Comparison of ENCODE assay signal across 17 cellular contexts in the genomic region with DNA sequence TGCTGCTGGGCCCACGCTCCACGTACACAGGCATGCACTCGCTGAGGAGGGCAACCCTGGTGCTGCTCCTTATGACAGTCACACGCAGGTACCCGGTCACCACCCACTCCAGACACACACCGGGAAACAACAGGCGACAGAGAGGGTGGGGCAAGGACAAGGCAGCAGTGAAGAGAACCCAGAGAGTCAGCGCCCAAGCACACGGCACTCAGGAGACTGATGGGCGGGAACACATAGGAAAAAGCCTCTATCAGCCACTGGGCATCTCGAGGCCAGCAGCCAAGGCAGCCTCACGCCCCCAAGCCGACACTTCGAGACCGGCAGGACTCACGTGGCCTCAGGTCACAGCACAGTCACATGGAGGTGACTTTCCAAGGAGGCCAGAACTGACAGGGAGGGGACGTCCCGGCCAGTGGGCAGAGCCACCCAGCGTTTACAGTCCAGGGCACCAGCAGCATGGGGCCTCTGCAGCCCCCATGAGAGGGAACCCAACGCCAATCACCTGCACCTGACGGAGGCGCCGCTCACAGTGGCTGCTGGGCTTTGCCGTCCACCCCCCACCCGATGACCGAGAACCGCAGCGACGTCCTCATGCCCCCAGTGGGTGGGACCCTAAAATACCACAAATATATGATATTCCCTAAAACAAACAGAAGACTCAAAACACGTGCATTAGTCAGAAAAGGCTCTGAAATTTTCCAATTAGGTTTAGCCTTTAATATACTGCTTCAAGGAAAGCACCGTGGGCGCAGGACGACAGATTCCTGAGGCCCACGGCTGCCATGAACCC. TPM values are rescaled to one million over a fixed set of nuclear protein-coding genes. Genes with fewer than 3 reads are reported as not detected.
A peak's percentile ranks its signal among the peaks of the same experiment; 100 is the strongest.
DNase-seq lines count a peak whose midpoint lies in the region; ATAC-seq lines count a peak whose summit lies in the region.
"Had no signal": no experiment of that assay in that cellular context is flagged by ENCODE, and none has a peak within 500 bp of the region (broad histone marks: within the 10 kb centered on the region; RNA-seq: fewer than 3 reads in every experiment).

No MANE protein-coding gene starts in this region.

- peak overlapping the region; percentile 73 for H3K9ac ChIP-seq in BLaER1

- H3K9me3 Mint-ChIP-seq in naive thymus-derived CD8-positive, alpha-beta T cell: no peaks in the 10 kb centered on the region
- H3K9me3 Mint-ChIP-seq: activated T-cell treated with anti-CD3 and anti-CD28 coated beads, Interleukin-2, amount 50 U/mL, for 72 hours; nephron had no signal

- H3K4me3 ChIP-seq in BLaER1: peak overlapping the region; percentile 45
- no peak overlapping the region for H3K4me3 ChIP-seq in H7 (ENCODE audit: insufficient read depth, low read depth, low read length)
- H3K4me3 ChIP-seq in effector memory CD4-positive, alpha-beta T cell (ENCODE audit: insufficient read depth, low read depth, low read length, poor library complexity, severe bottlenecking): no peak overlapping the region
- no peak overlapping the region for H3K4me3 ChIP-seq in MG63
- H3K4me3 ChIP-seq: tibial nerve had no signal

- DNase-seq in H7: peak; percentile 47
- DNase-seq in effector memory CD4-positive, alpha-beta T cell: no peak
- DNase-seq in naive thymus-derived CD8-positive, alpha-beta T cell: no peak
- DNase-seq in MG63: no peak
- DNase-seq in inferior parietal cortex (ENCODE audit: extremely low spot score): no peak
- DNase-seq: activated CD4-positive, alpha-beta T cell treated with anti-CD3 and anti-CD28 coated beads for 4 hours; activated T-cell treated with anti-CD3 and anti-CD28 coated beads, Interleukin-2, amount 50 U/mL, for 72 hours; dermis blood vessel endothelial cell; NCI-H2029 treated with DMSO at 0.1 percent for 48 hours; NCI-H82; retina had no signal

- H3K27me3 ChIP-seq in BLaER1: no peaks in the 10 kb centered on the region; the same call in 1 of the 2 replicates
- H3K27me3 ChIP-seq in H7 (ENCODE audit: control insufficient read depth, insufficient read depth, low read length): no peaks in the 10 kb centered on the region
- H3K27me3 ChIP-seq in effector memory CD4-positive, alpha-beta T cell (replicated peaks; ENCODE audit: control insufficient read depth, insufficient read depth, low read length, poor library complexity, severe bottlenecking): no peaks in the 10 kb centered on the region
- no peaks in the 10 kb centered on the region for H3K27me3 ChIP-seq in MG63
- H3K27me3 ChIP-seq: tibial nerve had no signal

- peaks cover 0 to 91% (median 6%) of the 10 kb centered on the region in 3 donors for H3K36me3 Mint-ChIP-seq in naive thymus-derived CD8-positive, alpha-beta T cell

- H3K4me1 Mint-ChIP-seq in naive thymus-derived CD8-positive, alpha-beta T cell: peaks cover 18 to 43% (median 33%) of the 10 kb centered on the region in 4 donors
- H3K4me1 Mint-ChIP-seq: nephron had no signal

- peaks cover 93% of the 10 kb centered on the region for H4K20me1 ChIP-seq in BLaER1

- peak overlapping the region in 6 of 10 donors; percentile 31 to 72 (median 53) for H3K4me3 Mint-ChIP-seq in naive thymus-derived CD8-positive, alpha-beta T cell
- H3K4me3 Mint-ChIP-seq: nephron had no signal

- H3K27ac Mint-ChIP-seq in naive thymus-derived CD8-positive, alpha-beta T cell: peak overlapping the region; percentile 40 to 94 (median 89)
- H3K27ac Mint-ChIP-seq: activated T-cell treated with anti-CD3 and anti-CD28 coated beads, Interleukin-2, amount 50 U/mL, for 72 hours; nephron had no signal

- H3K27ac ChIP-seq in BLaER1: peak overlapping the region; percentile 86
- peak overlapping the region; percentile 4 for H3K27ac ChIP-seq in effector memory CD4-positive, alpha-beta T cell (ENCODE audit: insufficient read depth, low read length, poor library complexity, severe bottlenecking)
- H3K27ac ChIP-seq: RWPE1, tibial nerve had no signal

- no peaks in the 10 kb centered on the region for H3K9me3 ChIP-seq in BLaER1
- no peaks in the 10 kb centered on the region for H3K9me3 ChIP-seq in effector memory CD4-positive, alpha-beta T cell (ENCODE audit: control insufficient read depth, low read length)
- no peaks in the 10 kb centered on the region for H3K9me3 ChIP-seq in MG63
- H3K9me3 ChIP-seq: tibial nerve had no signal

- H3K36me3 ChIP-seq in BLaER1 (peaks cover 59% of the 10 kb centered on the region), H7 (replicated peaks; ENCODE audit: control insufficient read depth, insufficient read depth, low read length) (peaks cover 30% of the 10 kb centered on the region), MG63 (peaks cover 88% of the 10 kb centered on the region)
- H3K36me3 ChIP-seq in effector memory CD4-positive, alpha-beta T cell (ENCODE audit: control insufficient read depth, insufficient read depth, low read length): peaks cover 71% of the 10 kb centered on the region

- POLR2A ChIA-PET in naive thymus-derived CD8-positive, alpha-beta T cell (lab: Charles Lee): no interaction called here

- H3K4me1 ChIP-seq in BLaER1: peaks cover 100% of the 10 kb centered on the region
- peaks cover 9% of the 10 kb centered on the region for H3K4me1 ChIP-seq in effector memory CD4-positive, alpha-beta T cell (ENCODE audit: control insufficient read depth, insufficient read depth, low read length, poor library complexity, severe bottlenecking)

- H3K27me3 Mint-ChIP-seq in naive thymus-derived CD8-positive, alpha-beta T cell: no peaks in the 10 kb centered on the region

- no peak for ATAC-seq in naive thymus-derived CD8-positive, alpha-beta T cell
- ATAC-seq in GM21786 (IDR thresholded peaks at IDR 0.05; ENCODE audit: unreplicated experiment): no peak
- ATAC-seq in GM19328 (IDR thresholded peaks at IDR 0.05; ENCODE audit: unreplicated experiment): no peak

- H3K4me2 ChIP-seq in BLaER1: peak overlapping the region; percentile 94

RNA-seq across cellular contexts. Expression of a gene that starts 19.7 kb away (rescaled TPM):
- 117 and 134 TPM in 2 replicates for total RNA-seq in H7 (2014; rRNA removed; shearing (Covaris generic))
- total RNA-seq in naive thymus-derived CD8-positive, alpha-beta T cell: 10 to 100 TPM; 62.0 to 68.7 TPM
- polyA plus RNA-seq in naive thymus-derived CD8-positive, alpha-beta T cell: 10 to 100 TPM; 42.4 to 54.1 (median 44.3) TPM
- 396 and 445 TPM in 2 replicates for total RNA-seq in MG63 (2014; rRNA removed; shearing (Covaris generic); ENCODE audit: low replicate concordance)

RNA-seq across cellular contexts. Expression of a gene that starts 35.9 kb away (rescaled TPM):
- 80.8 and 91.1 TPM in 2 replicates for total RNA-seq in H7 (2014; rRNA removed; shearing (Covaris generic))
- total RNA-seq in naive thymus-derived CD8-positive, alpha-beta T cell: 10 to 100 TPM; 50.2 to 54.6 TPM
- 10 to 100 TPM; 82.8 to 94.1 (median 86.7) TPM for polyA plus RNA-seq in naive thymus-derived CD8-positive, alpha-beta T cell
- 153 and 197 TPM in 2 replicates for total RNA-seq in MG63 (2014; rRNA removed; shearing (Covaris generic); ENCODE audit: low replicate concordance)

RNA-seq across cellular contexts. Expression of a gene that starts 52.2 kb away (rescaled TPM):
- 66.4 and 76.8 TPM in 2 replicates for total RNA-seq in H7 (2014; rRNA removed; shearing (Covaris generic))
- 100 to 1,000 TPM; 167 to 186 TPM for total RNA-seq in naive thymus-derived CD8-positive, alpha-beta T cell
- 10 to 100 TPM; 56.2 to 72.8 (median 62.3) TPM for polyA plus RNA-seq in naive thymus-derived CD8-positive, alpha-beta T cell
- total RNA-seq in MG63 (2014; rRNA removed; shearing (Covaris generic); ENCODE audit: low replicate concordance): 59.9 and 76.0 TPM in 2 replicates
